10 cellular contexts compared by ENCODE assay signal in genomic region chr22:22865311-22866072, GRCh38. TPM values are rescaled to one million over a fixed set of nuclear protein-coding genes. Genes with fewer than 3 reads are reported as not detected.
DNase-seq lines count a peak whose midpoint lies in the region; ATAC-seq and TF ChIP-seq lines count a peak whose summit lies in the region.
"Had no signal": no experiment of that assay in that cellular context is flagged by ENCODE, and none has a peak within 500 bp of the region (broad histone marks: within the 10 kb centered on the region; RNA-seq: fewer than 3 reads in every experiment).

No MANE protein-coding gene starts in this region.

- no peak for TF ChIP-seq EP300 in gastroesophageal sphincter (IDR thresholded peaks at IDR 0.05)

- H3K4me3 ChIP-seq in gastroesophageal sphincter, result no peak overlapping the region
- H3K4me3 ChIP-seq in MG63, result no peak overlapping the region
- H3K4me3 ChIP-seq: lower lobe of right lung had no signal

- TF ChIP-seq POLR2A in gastroesophageal sphincter (IDR thresholded peaks at IDR 0.05), result no peak

- ATAC-seq in GM18508 (IDR thresholded peaks at IDR 0.05; ENCODE audit: insufficient read depth, unreplicated experiment) (peak; percentile 58), GM21526 (IDR thresholded peaks at IDR 0.05; ENCODE audit: low FRiP score, unreplicated experiment) (peak; percentile 77), gastroesophageal sphincter (peak; percentile 65)

- H3K27me3 ChIP-seq in gastroesophageal sphincter (peaks cover 29% of the 10 kb centered on the region), MG63 (peaks cover 14% of the 10 kb centered on the region)

- no peak for TF ChIP-seq CTCF in gastroesophageal sphincter (IDR thresholded peaks at IDR 0.05)

- WGBS in gastroesophageal sphincter (ENCODE audit: low coverage in 1 of 2), 2 donors, result 23 to 27% methylated on average over 5 of the region's 5 CpGs

- H3K9me3 ChIP-seq in gastroesophageal sphincter (no peaks in the 10 kb centered on the region), MG63 (no peaks in the 10 kb centered on the region)
- H3K9me3 ChIP-seq: lower lobe of right lung had no signal

- H3K36me3 ChIP-seq in gastroesophageal sphincter, result no peaks in the 10 kb centered on the region
- no peaks in the 10 kb centered on the region for H3K36me3 ChIP-seq in MG63
- H3K36me3 ChIP-seq: lower lobe of right lung had no signal

- DNase-seq in MV-4-11 (lab: John Stamatoyannopoulos, UW) (peak; percentile 82), HT-29 (ENCODE audit: low spot score) (no peak), NCI-H1105 treated with DMSO at 0.1 percent for 48 hours (lab: John Stamatoyannopoulos, UW) (no peak), MG63 (no peak), ureter (ENCODE audit: low spot score) (no peak)
- DNase-seq: endodermal cell, lower lobe of right lung had no signal

- no peak overlapping the region for H3K27ac ChIP-seq in gastroesophageal sphincter
- H3K27ac ChIP-seq: lower lobe of right lung had no signal

- peaks cover 0 to 11% (median 0%) of the 10 kb centered on the region in 3 donors for H3K4me1 ChIP-seq in gastroesophageal sphincter
- H3K4me1 ChIP-seq: lower lobe of right lung had no signal

RNA-seq across cellular contexts. Expression of gene IGLL5, which starts 22.1 kb away (rescaled TPM):
- total RNA-seq in gastroesophageal sphincter (1 to 10 TPM in 1 of 4 donors, not detected in 3; 4.1 TPM), ureter (34.5 TPM)
- total RNA-seq in HT-29 (2014; rRNA removed; shearing (Covaris generic)), result not detected in 2 replicates
- not detected in 2 replicates for total RNA-seq in MG63 (2014; rRNA removed; shearing (Covaris generic); ENCODE audit: low replicate concordance)
- total RNA-seq: endodermal cell had no signal
